12 cellular contexts compared by ENCODE assay signal in genomic region chr9:134373269-134373668, GRCh38. TPM values are rescaled to one million over a fixed set of nuclear protein-coding genes. Genes with fewer than 3 reads are reported as not detected.
A peak's percentile ranks its signal among the peaks of the same experiment; 100 is the strongest.
DNase-seq lines count a peak whose midpoint lies in the region; ATAC-seq and TF ChIP-seq lines count a peak whose summit lies in the region.
"Had no signal": no experiment of that assay in that cellular context is flagged by ENCODE, and none has a peak within 500 bp of the region (broad histone marks: within the 10 kb centered on the region; RNA-seq: fewer than 3 reads in every experiment).

No MANE protein-coding gene starts in this region.

- H3K36me3 ChIP-seq in heart left ventricle: no peaks in the 10 kb centered on the region
- H3K36me3 ChIP-seq in urinary bladder (ENCODE audit: insufficient read depth): no peaks in the 10 kb centered on the region

- H3K4me1 ChIP-seq in heart left ventricle (peaks cover 41 to 94% (median 89%) of the 10 kb centered on the region in 12 donors), mononuclear cell (ENCODE audit: insufficient read depth, low read length) (peaks cover 92% of the 10 kb centered on the region), urinary bladder (ENCODE audit: insufficient read depth) (no peaks in the 10 kb centered on the region)

- H3K9me3 Mint-ChIP-seq in central memory CD8-positive, alpha-beta T cell: no peaks in the 10 kb centered on the region

- intact Hi-C loops in heart left ventricle (cut with DNase I): loop anchor here in 2 of 10 donors (10.0 kb wide), 1 partner anchor 62 kb away; no protein-coding TSS in a partner anchor
- intact Hi-C loops in cardiac septum (cut with DNase I): no loop called here

- H3K27ac ChIP-seq in heart left ventricle (peak overlapping the region in 8 of 12 donors; percentile 22 to 97 (median 59)), urinary bladder (ENCODE audit: low read depth) (peak overlapping the region; percentile 66)

- TF ChIP-seq POLR2A in heart left ventricle (IDR thresholded peaks at IDR 0.05) (no peak), erythroblast (IDR thresholded peaks at IDR 0.05; ENCODE audit: low read length) (no peak)

- H3K27me3 ChIP-seq in heart left ventricle (no peaks in the 10 kb centered on the region), mononuclear cell (ENCODE audit: insufficient read depth, low read length) (no peaks in the 10 kb centered on the region)

- H3K36me3 Mint-ChIP-seq in central memory CD8-positive, alpha-beta T cell (ENCODE audit: insufficient read depth): peaks cover 1% of the 10 kb centered on the region

- peak overlapping the region in 1 of 12 donors; percentile 45 for H3K4me3 ChIP-seq in heart left ventricle
- peak overlapping the region; percentile 31 for H3K4me3 ChIP-seq in mononuclear cell (ENCODE audit: low read length)
- H3K4me3 ChIP-seq in urinary bladder (ENCODE audit: low read depth, low read length): no peak overlapping the region

- ATAC-seq in heart left ventricle (no peak), HG03520 (IDR thresholded peaks at IDR 0.05; ENCODE audit: unreplicated experiment) (no peak)
- ATAC-seq in central memory CD8-positive, alpha-beta T cell (replicated peaks; ENCODE audit: extremely low read depth, poor library complexity, severe bottlenecking): peak; percentile 39

- no peak overlapping the region for H3K4me3 Mint-ChIP-seq in central memory CD8-positive, alpha-beta T cell

- H3K27ac Mint-ChIP-seq in central memory CD8-positive, alpha-beta T cell (ENCODE audit: low read depth): no peak overlapping the region

- TF ChIP-seq CTCF in heart left ventricle (IDR thresholded peaks at IDR 0.05): no peak

- H3K4me1 Mint-ChIP-seq in central memory CD8-positive, alpha-beta T cell: peaks cover 20% of the 10 kb centered on the region

- no peaks in the 10 kb centered on the region for H3K9me3 ChIP-seq in heart left ventricle
- no peaks in the 10 kb centered on the region for H3K9me3 ChIP-seq in mononuclear cell (ENCODE audit: low read depth, low read length)

- WGBS in heart left ventricle, 4 donors: 79 to 84% (median 82%) methylated on average over 10 to 13 of the region's 13 CpGs
- WGBS in urinary bladder: 80% methylated on average over 13 of the region's 13 CpGs

- no peaks in the 10 kb centered on the region for H3K27me3 Mint-ChIP-seq in central memory CD8-positive, alpha-beta T cell

- no peak for DNase-seq in heart left ventricle
- no peak for DNase-seq in cardiac septum (ENCODE audit: low spot score)
- no peak for DNase-seq in central memory CD8-positive, alpha-beta T cell (ENCODE audit: low spot score in 2 of 2)
- DNase-seq in erythroblast (lab: John Stamatoyannopoulos, UW): no peak
- DNase-seq in activated naive CD4-positive, alpha-beta T cell treated with Interleukin-2 at 50 U/mL for 16 hours: no peak
- DNase-seq: activated CD4-positive, alpha-beta T cell treated with anti-CD3 and anti-CD28 coated beads for 4 hours; foreskin melanocyte; NCI-H1105 treated with DMSO at 0.1 percent for 48 hours; stimulated activated CD4-positive, alpha-beta T cell treated with anti-CD3 and anti-CD28 coated beads, Interleukin-2, amount 100 ng/mL, for 48 hours had no signal

RNA-seq across cellular contexts. Expression of gene RXRA, which starts 47.0 kb away (rescaled TPM):
- total RNA-seq in heart left ventricle: 10 to 100 TPM; 45.5 to 87.9 (median 52.9) TPM
- 10 to 100 TPM; 54.9 to 55.8 TPM for polyA plus RNA-seq in heart left ventricle
- 42.6 TPM for total RNA-seq in cardiac septum
- total RNA-seq in mononuclear cell: 11.2 TPM
- total RNA-seq in urinary bladder: 19.7 TPM
- 70.6 TPM for polyA plus RNA-seq in urinary bladder
